In the genomic region with DNA sequence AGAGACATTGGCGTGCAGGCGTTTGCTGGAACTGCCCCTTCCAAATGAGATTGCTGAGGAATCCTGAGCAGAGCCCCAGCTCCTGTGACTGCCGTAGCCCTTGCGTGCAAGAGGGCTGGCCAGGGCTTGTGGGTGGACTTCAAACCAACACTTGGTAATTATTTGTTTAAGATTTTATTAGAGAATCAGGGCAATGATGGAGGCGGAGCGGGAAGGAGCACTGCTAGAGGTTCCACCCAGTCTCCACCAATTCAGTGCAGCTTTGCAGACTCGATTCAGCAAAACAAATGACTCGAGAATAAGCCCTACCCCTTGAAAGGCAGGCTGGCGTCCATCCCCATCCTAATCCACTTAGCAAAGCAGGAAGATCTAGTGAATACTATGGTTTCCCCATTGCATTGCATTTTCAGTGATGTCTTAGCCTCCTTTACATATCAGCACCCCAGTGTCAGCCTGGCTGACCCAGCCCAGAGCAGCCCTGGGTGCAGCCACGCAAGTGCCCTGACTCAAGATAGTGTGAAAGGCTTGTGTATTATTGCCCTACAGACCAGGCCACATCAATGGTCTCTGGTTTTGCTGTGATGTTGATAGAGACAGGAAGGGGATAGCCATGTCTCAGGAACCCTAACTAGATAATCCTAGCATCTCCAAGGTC, we compare ENCODE assay signal across 12 cellular contexts. TPM values are rescaled to one million over a fixed set of nuclear protein-coding genes. Genes with fewer than 3 reads are reported as not detected.
DNase-seq lines count a peak whose midpoint lies in the region; ATAC-seq, FAIRE-seq and TF ChIP-seq lines count a peak whose summit lies in the region.
"Had no signal": no experiment of that assay in that cellular context is flagged by ENCODE, and none has a peak within 500 bp of the region (broad histone marks: within the 10 kb centered on the region; RNA-seq: fewer than 3 reads in every experiment).

No MANE protein-coding gene starts in this region.

- CTCF ChIA-PET in RWPE1 (lab: Yijun Ruan, JAX) = no interaction called here

- peak; percentile 95 for DNase-seq in HT-29 (ENCODE audit: low spot score)
- no peak for DNase-seq in RWPE1 (ENCODE audit: low spot score)
- DNase-seq in foreskin fibroblast = peak; percentile 63 to 80
- no peak for DNase-seq in activated naive CD4-positive, alpha-beta T cell (lab: John Stamatoyannopoulos, UW)
- DNase-seq in HTR-8/SVneo (ENCODE audit: insufficient read length, low spot score) = no peak
- DNase-seq: activated CD4-positive, alpha-beta memory T cell treated with anti-CD3 and anti-CD28 coated beads for 36 hours; effector memory CD4-positive, alpha-beta T cell; NCI-H524 treated with DMSO at 0.1 percent for 48 hours; RPMI8226 had no signal

- H3K27ac ChIP-seq in RWPE1 (peak overlapping the region; percentile 55), temporal lobe (ENCODE audit: low read depth, low read length) (peak overlapping the region; percentile 52)

- POLR2A ChIA-PET in RWPE1 (lab: Yijun Ruan, JAX; ENCODE audit: low non-redundant PET) = no interaction called here

- TF ChIP-seq CTCF in RWPE1 (conservative IDR thresholded peaks at IDR 0.05; ENCODE audit: low read depth) (no peak), foreskin fibroblast (IDR thresholded peaks at IDR 0.05; ENCODE audit: low read depth, low read length) (no peak)

- no peak for FAIRE-seq in HTR-8/SVneo (lab: Jason Lieb, UNC)

- no peak overlapping the region for H3K4me3 ChIP-seq in foreskin fibroblast (ENCODE audit: low read depth in 1 of 2, low read length in 2 of 2)

- ATAC-seq in GM21576 (IDR thresholded peaks at IDR 0.05; ENCODE audit: unreplicated experiment) = no peak
- ATAC-seq: natural killer cell treated with Interleukin-12 subunit alpha and Interleukin-12 subunit beta and Interleukin-15 and Interleukin-18, amount 100 ng/mL, for 72 hours had no signal

RNA-seq across cellular contexts. Expression of gene GLDN, which starts 26.0 kb away (rescaled TPM):
- 0.97 and 2.3 TPM in 2 replicates for total RNA-seq in HT-29 (2014; rRNA removed; shearing (Covaris generic))
- total RNA-seq in temporal lobe = 2.7 TPM
- total RNA-seq: activated CD4-positive, alpha-beta memory T cell treated with anti-CD3 and anti-CD28 coated beads for 36 hours; natural killer cell treated with Interleukin-12 subunit alpha and Interleukin-12 subunit beta and Interleukin-15 and Interleukin-18, amount 100 ng/mL, for 72 hours had no signal

RNA-seq across cellular contexts. Expression of gene CYP19A1, which starts 29.1 kb away (rescaled TPM):
- not detected in 2 replicates for total RNA-seq in HT-29 (2014; rRNA removed; shearing (Covaris generic))
- total RNA-seq in temporal lobe = 0.25 TPM
- total RNA-seq: activated CD4-positive, alpha-beta memory T cell treated with anti-CD3 and anti-CD28 coated beads for 36 hours; natural killer cell treated with Interleukin-12 subunit alpha and Interleukin-12 subunit beta and Interleukin-15 and Interleukin-18, amount 100 ng/mL, for 72 hours had no signal

Comparison
In these comparisons a context has a peak if more than half of its experiments do, and no peak if none do; other contexts are left out.
1. DNase-seq: peak in HT-29 (single experiment) and foreskin fibroblast (2 of 2); none in RWPE1 (single experiment), activated naive CD4-positive, alpha-beta T cell (0 of 4) and HTR-8/SVneo (single experiment).